In genomic region chr2:55047677-55048299, GRCh38 we compare ENCODE assay signal across 8 cellular contexts. TPM values are rescaled to one million over a fixed set of nuclear protein-coding genes. Genes with fewer than 3 reads are reported as not detected.
DNase-seq lines count a peak whose midpoint lies in the region; ATAC-seq and TF ChIP-seq lines count a peak whose summit lies in the region.

No MANE protein-coding gene starts in this region.

- peaks cover 83% of the 10 kb centered on the region for H3K79me2 ChIP-seq in DOHH2 (ENCODE audit: control insufficient read depth, low read length)

- ATAC-seq in foreskin keratinocyte (no peak), psoas muscle (no peak), GM18870 (IDR thresholded peaks at IDR 0.05; ENCODE audit: unreplicated experiment) (no peak), HG02798 (IDR thresholded peaks at IDR 0.05; ENCODE audit: poor library complexity, unreplicated experiment) (no peak)

- H4K20me1 ChIP-seq in DOHH2 (ENCODE audit: control insufficient read depth, insufficient read depth, low read depth, low read length): peaks cover 8% of the 10 kb centered on the region; the same call in 1 of the 2 replicates

- H3K4me1 ChIP-seq in DOHH2 (ENCODE audit: control insufficient read depth, low read length): peaks cover 35% of the 10 kb centered on the region
- H3K4me1 ChIP-seq in foreskin keratinocyte: peaks cover 33% of the 10 kb centered on the region
- H3K4me1 ChIP-seq in psoas muscle: peaks cover 21% of the 10 kb centered on the region

- TF ChIP-seq CTCF in DOHH2 (IDR thresholded peaks at IDR 0.05; ENCODE audit: low read depth, low read length, poor library complexity, severe bottlenecking): no peak
- no peak for TF ChIP-seq CTCF in WERI-Rb-1 (IDR thresholded peaks at IDR 0.05; ENCODE audit: low read depth, low read length)
- TF ChIP-seq CTCF in foreskin keratinocyte (conservative IDR thresholded peaks at IDR 0.05): no peak
- no peak for TF ChIP-seq CTCF in psoas muscle (IDR thresholded peaks at IDR 0.05)

- H3K27me3 ChIP-seq in DOHH2 (ENCODE audit: control insufficient read depth, low read length) (no peaks in the 10 kb centered on the region), WERI-Rb-1 (ENCODE audit: insufficient read depth, low read depth, severe bottlenecking) (no peaks in the 10 kb centered on the region), foreskin keratinocyte (no peaks in the 10 kb centered on the region), psoas muscle (ENCODE audit: insufficient read depth in 3 of 3, low read length in 2 of 3) (no peaks in the 10 kb centered on the region)

- DNase-seq in KG1 (lab: John Stamatoyannopoulos, UW): peak; percentile 72
- DNase-seq in WERI-Rb-1: no peak
- DNase-seq in foreskin keratinocyte: peak; percentile 48 to 72
- DNase-seq in psoas muscle: no peak
- no peak for DNase-seq in NCI-H128 (lab: John Stamatoyannopoulos, UW; ENCODE audit: unreplicated experiment)

- H3K27ac ChIP-seq in DOHH2 (ENCODE audit: low read depth, low read length): no peak overlapping the region
- H3K27ac ChIP-seq in WERI-Rb-1: peak overlapping the region; percentile 96
- peak overlapping the region; percentile 17 for H3K27ac ChIP-seq in foreskin keratinocyte
- H3K27ac ChIP-seq in psoas muscle: peak overlapping the region; percentile 90

- H3K4me2 ChIP-seq in DOHH2 (ENCODE audit: low read length): peak overlapping the region; percentile 92

- WGBS in psoas muscle, 3 donors: 28 to 33% (median 32%) methylated on average over 9 of the region's 9 CpGs

- H3K9me3 ChIP-seq in DOHH2 (ENCODE audit: control insufficient read depth, insufficient read depth, low read length) (no peaks in the 10 kb centered on the region), WERI-Rb-1 (ENCODE audit: severe bottlenecking) (no peaks in the 10 kb centered on the region), psoas muscle (no peaks in the 10 kb centered on the region)

- peaks cover 6% of the 10 kb centered on the region; the same call in 1 of the 2 replicates for H3F3A ChIP-seq in DOHH2 (ENCODE audit: control insufficient read depth, insufficient read depth)

- intact Hi-C loops in psoas muscle (cut with DNase I): loop anchor here in 1 of 2 donors (5.0 kb wide), 1 partner anchor 65 kb away; no protein-coding TSS in a partner anchor

- H3K9me2 ChIP-seq in DOHH2 (replicated peaks; ENCODE audit: control insufficient read depth, low read length): no peaks in the 10 kb centered on the region

- H3K36me3 ChIP-seq in DOHH2 (ENCODE audit: control insufficient read depth, low read length) (peaks cover 11% of the 10 kb centered on the region; the same call in 1 of the 2 replicates), WERI-Rb-1 (peaks cover 22% of the 10 kb centered on the region), psoas muscle (ENCODE audit: insufficient read depth in 1 of 2, low read depth in 1 of 2) (no peaks in the 10 kb centered on the region)

- H3K4me3 ChIP-seq in DOHH2 (ENCODE audit: low read length): peak overlapping the region; percentile 70
- H3K4me3 ChIP-seq in WERI-Rb-1 (ENCODE audit: low read depth, low read length): peak overlapping the region; percentile 84
- peak overlapping the region; percentile 83 for H3K4me3 ChIP-seq in psoas muscle

RNA-seq across cellular contexts. Expression of gene RTN4, which starts 2.5 kb away (rescaled TPM):
- total RNA-seq in foreskin keratinocyte (271 and 333 TPM in 2 replicates), psoas muscle (100 to 1,000 TPM; 235 to 394 (median 302) TPM)
- polyA plus RNA-seq in foreskin keratinocyte (226 and 280 TPM in 2 replicates), psoas muscle (100 to 1,000 TPM; 168 to 542 (median 289) TPM)

Comparison
In these comparisons a context has a peak if more than half of its experiments do, and no peak if none do; other contexts are left out.
1. DNase-seq: peak in KG1 (single experiment) and foreskin keratinocyte (2 of 2); none in WERI-Rb-1 (single experiment), psoas muscle (0 of 2) and NCI-H128 (single experiment).
2. Peak in every context shown above with its lines, with median percentiles within 50 percentile points of each other: H3K4me3 ChIP-seq.